In genomic region chr1:218380125-218380977, GRCh38 we compare ENCODE assay signal across 1 cellular context.
TF ChIP-seq lines count a peak whose summit lies in the region.

No MANE protein-coding gene starts in this region.

TF ChIP-seq in GM23338, 12 proteins besides CTCF, POLR2A, EP300 and RAD21 (continued from another document):
- TF ChIP-seq ZNF462 (CRISPR knock-in tag; IDR thresholded peaks at IDR 0.05) (no peak), STAT1 (IDR thresholded peaks at IDR 0.05; ENCODE audit: unreplicated experiment) (no peak)
